ENCODE assay signal across 10 cellular contexts in the genomic region with DNA sequence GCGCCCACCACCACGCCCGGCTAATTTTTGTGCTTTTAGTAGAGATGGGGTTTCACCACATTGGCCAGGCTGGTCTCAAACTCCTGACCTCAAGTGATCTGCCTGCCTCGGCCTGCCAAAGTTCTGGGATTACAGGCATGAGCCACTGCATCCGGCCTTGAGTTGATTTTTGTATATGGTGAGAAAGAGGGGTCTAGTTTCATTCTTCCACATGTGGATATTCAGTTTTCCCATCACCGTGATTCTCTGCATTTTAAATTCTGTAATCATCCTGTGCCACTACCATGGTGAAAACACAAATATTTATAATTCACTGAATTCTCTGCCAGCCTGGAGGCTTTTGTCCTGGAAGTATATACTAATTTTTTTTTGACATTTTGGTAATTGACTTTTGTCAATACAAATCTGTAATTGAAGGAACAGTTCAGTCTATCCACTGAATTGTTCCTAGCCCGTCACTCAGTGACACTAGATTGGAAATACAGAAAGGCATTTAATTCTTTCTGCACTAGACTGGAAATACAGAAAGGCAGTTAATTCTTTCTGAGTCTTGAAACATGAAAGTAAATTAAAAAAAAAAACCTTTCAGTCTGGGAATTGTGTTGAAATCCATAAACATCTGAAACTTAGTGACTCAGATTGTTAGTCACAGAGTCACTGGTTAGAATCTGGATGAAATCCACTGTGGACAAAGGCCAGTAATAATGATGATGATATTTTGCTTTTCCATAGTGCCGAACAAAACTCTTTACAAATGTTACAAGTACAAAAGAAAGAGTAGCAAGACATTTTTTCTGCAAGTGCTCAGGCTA. TPM values are rescaled to one million over a fixed set of nuclear protein-coding genes. Genes with fewer than 3 reads are reported as not detected.
A peak's percentile ranks its signal among the peaks of the same experiment; 100 is the strongest.
DNase-seq lines count a peak whose midpoint lies in the region; ATAC-seq lines count a peak whose summit lies in the region.
"Had no signal": no experiment of that assay in that cellular context is flagged by ENCODE, and none has a peak within 500 bp of the region (broad histone marks: within the 10 kb centered on the region; RNA-seq: fewer than 3 reads in every experiment).

No MANE protein-coding gene starts in this region.

- H3K4me1 Mint-ChIP-seq in activated naive CD4-positive, alpha-beta T cell treated with anti-CD3 and anti-CD28 coated beads for 36 hours (ENCODE audit: low read depth): peaks cover 10% of the 10 kb centered on the region
- H3K4me1 Mint-ChIP-seq in activated CD8-positive, alpha-beta T cell treated with anti-CD3 and anti-CD28 coated beads, Interleukin-2, amount 10 ng/mL, durations not matched to agents 7 days and 5 days (ENCODE audit: low read depth): peaks cover 9% of the 10 kb centered on the region

- H3K27ac Mint-ChIP-seq in activated naive CD4-positive, alpha-beta T cell treated with anti-CD3 and anti-CD28 coated beads for 36 hours: no peak overlapping the region
- no peak overlapping the region for H3K27ac Mint-ChIP-seq in activated CD8-positive, alpha-beta T cell treated with anti-CD3 and anti-CD28 coated beads, Interleukin-2, amount 10 ng/mL, durations not matched to agents 7 days and 5 days

- peak overlapping the region in 17 of 21 experiments; percentile 8 to 84 (median 61) for H3K27ac ChIP-seq in skin epidermis

- H3K4me3 ChIP-seq in skin epidermis: no peak overlapping the region
- H3K4me3 ChIP-seq: ovary had no signal

- no peak for ATAC-seq in GM19455 (IDR thresholded peaks at IDR 0.05; ENCODE audit: unreplicated experiment)
- no peak for ATAC-seq in activated CD8-positive, alpha-beta T cell treated with anti-CD3 and anti-CD28 coated beads, Interleukin-2, amount 10 ng/mL, durations not matched to agents 7 days and 5 days

- H3K4me3 Mint-ChIP-seq in activated naive CD4-positive, alpha-beta T cell treated with anti-CD3 and anti-CD28 coated beads for 36 hours: no peak overlapping the region
- no peak overlapping the region for H3K4me3 Mint-ChIP-seq in activated CD8-positive, alpha-beta T cell treated with anti-CD3 and anti-CD28 coated beads, Interleukin-2, amount 10 ng/mL, durations not matched to agents 7 days and 5 days

- POLR2A ChIA-PET in activated CD8-positive, alpha-beta T cell treated with anti-CD3 and anti-CD28 coated beads, Interleukin-2, amount 10 ng/mL, durations not matched to agents 7 days and 5 days (lab: Charles Lee): no interaction called here

- H3K36me3 Mint-ChIP-seq in activated naive CD4-positive, alpha-beta T cell treated with anti-CD3 and anti-CD28 coated beads for 36 hours (ENCODE audit: low read depth): no peaks in the 10 kb centered on the region
- H3K36me3 Mint-ChIP-seq in activated CD8-positive, alpha-beta T cell treated with anti-CD3 and anti-CD28 coated beads, Interleukin-2, amount 10 ng/mL, durations not matched to agents 7 days and 5 days (ENCODE audit: low read depth): no peaks in the 10 kb centered on the region

- no peaks in the 10 kb centered on the region for H3K9me3 Mint-ChIP-seq in activated naive CD4-positive, alpha-beta T cell treated with anti-CD3 and anti-CD28 coated beads for 36 hours
- H3K9me3 Mint-ChIP-seq in activated CD8-positive, alpha-beta T cell treated with anti-CD3 and anti-CD28 coated beads, Interleukin-2, amount 10 ng/mL, durations not matched to agents 7 days and 5 days (ENCODE audit: insufficient read depth): no peaks in the 10 kb centered on the region

- CTCF ChIA-PET in activated naive CD4-positive, alpha-beta T cell treated with anti-CD3 and anti-CD28 coated beads for 36 hours (lab: Charles Lee): no interaction called here
- CTCF ChIA-PET in activated CD8-positive, alpha-beta T cell treated with anti-CD3 and anti-CD28 coated beads, Interleukin-2, amount 10 ng/mL, durations not matched to agents 7 days and 5 days (lab: Charles Lee): no interaction called here

- H3K27me3 Mint-ChIP-seq in activated naive CD4-positive, alpha-beta T cell treated with anti-CD3 and anti-CD28 coated beads for 36 hours (ENCODE audit: low read depth): no peaks in the 10 kb centered on the region
- no peaks in the 10 kb centered on the region for H3K27me3 Mint-ChIP-seq in activated CD8-positive, alpha-beta T cell treated with anti-CD3 and anti-CD28 coated beads, Interleukin-2, amount 10 ng/mL, durations not matched to agents 7 days and 5 days (ENCODE audit: low read depth)

- DNase-seq in HCEC 1CT (peak; percentile 87), brain pericyte (ENCODE audit: low read depth, low spot score) (peak; percentile 61), hepatic stellate cell (ENCODE audit: low spot score) (peak; percentile 62), NCI-H2107 (lab: John Stamatoyannopoulos, UW) (no peak)
- DNase-seq in activated naive CD4-positive, alpha-beta T cell treated with anti-CD3 and anti-CD28 coated beads for 36 hours: no peak
- no peak for DNase-seq in activated CD8-positive, alpha-beta T cell treated with anti-CD3 and anti-CD28 coated beads, Interleukin-2, amount 10 ng/mL, durations not matched to agents 7 days and 5 days
- DNase-seq: T-helper 2 cell had no signal

- intact Hi-C loops in activated naive CD4-positive, alpha-beta T cell treated with anti-CD3 and anti-CD28 coated beads for 36 hours (cut with micrococcal nuclease): no loop called here

RNA-seq across cellular contexts. Expression of gene PRTFDC1, which starts 5.4 kb away (rescaled TPM):
- 1 to 10 TPM in 1 of 2 experiments, under 1 TPM in 1; 0.99 to 1.1 TPM for total RNA-seq in activated naive CD4-positive, alpha-beta T cell treated with anti-CD3 and anti-CD28 coated beads for 36 hours
- 1 to 10 TPM; 1.6 to 2.9 TPM for total RNA-seq in activated CD8-positive, alpha-beta T cell treated with anti-CD3 and anti-CD28 coated beads, Interleukin-2, amount 10 ng/mL, durations not matched to agents 7 days and 5 days

RNA-seq across cellular contexts. Expression of gene ENKUR, which starts 58.1 kb away (rescaled TPM):
- total RNA-seq in activated naive CD4-positive, alpha-beta T cell treated with anti-CD3 and anti-CD28 coated beads for 36 hours: not detected
- total RNA-seq in activated CD8-positive, alpha-beta T cell treated with anti-CD3 and anti-CD28 coated beads, Interleukin-2, amount 10 ng/mL, durations not matched to agents 7 days and 5 days: not detected

RNA-seq across cellular contexts. Expression of gene THNSL1, which starts 58.6 kb away (rescaled TPM):
- 1 to 10 TPM; 6.3 to 7.1 TPM for total RNA-seq in activated naive CD4-positive, alpha-beta T cell treated with anti-CD3 and anti-CD28 coated beads for 36 hours
- 1 to 10 TPM; 3.8 to 4.2 TPM for total RNA-seq in activated CD8-positive, alpha-beta T cell treated with anti-CD3 and anti-CD28 coated beads, Interleukin-2, amount 10 ng/mL, durations not matched to agents 7 days and 5 days

Comparison
In these comparisons a context has a peak if more than half of its experiments do, and no peak if none do; other contexts are left out.
1. DNase-seq: peak in HCEC 1CT (single experiment), brain pericyte (single experiment) and hepatic stellate cell (single experiment); none in activated naive CD4-positive, alpha-beta T cell treated with anti-CD3 and anti-CD28 coated beads for 36 hours (single experiment), NCI-H2107 (single experiment) and activated CD8-positive, alpha-beta T cell treated with anti-CD3 and anti-CD28 coated beads, Interleukin-2, amount 10 ng/mL, durations not matched to agents 7 days and 5 days (single experiment).